In the genomic region with DNA sequence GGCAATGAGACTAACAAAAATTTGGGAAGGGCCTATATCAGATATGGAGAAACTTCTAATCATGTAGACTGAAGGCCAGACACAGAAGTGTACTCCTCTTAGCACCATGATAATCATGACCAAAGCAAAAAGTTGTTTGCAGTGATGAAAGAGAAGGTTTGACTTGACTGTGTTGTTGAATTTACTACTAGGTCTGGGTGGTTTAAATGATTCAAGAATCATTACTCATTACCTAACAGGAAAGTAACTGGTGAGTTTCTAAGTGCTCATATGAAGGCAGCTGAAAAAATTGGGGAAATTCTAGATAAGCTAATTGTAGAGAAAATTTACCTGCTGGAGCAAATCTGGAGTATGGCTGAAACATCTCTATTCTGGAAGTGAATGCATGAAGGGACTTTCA, we compare ENCODE assay signal across 19 cellular contexts.
"Had no signal": no experiment of that assay in that cellular context is flagged by ENCODE, and none has a peak within 500 bp of the region (broad histone marks: within the 10 kb centered on the region; RNA-seq: fewer than 3 reads in every experiment).

No MANE protein-coding gene starts in this region.

- H3K4me1 ChIP-seq: esophagus squamous epithelium, left ventricle myocardium inferior, right lobe of liver, tibial nerve, uterus had no signal

- FAIRE-seq: colon, kidney had no signal

- H3K9me3 ChIP-seq: esophagus squamous epithelium, left ventricle myocardium inferior, ovary, right lobe of liver, tibial nerve, uterus had no signal

- H3K36me3 ChIP-seq: esophagus squamous epithelium, left ventricle myocardium inferior, ovary, right lobe of liver, tibial nerve, uterus had no signal

- H3K27me3 ChIP-seq: esophagus squamous epithelium, ovary, right lobe of liver, tibial nerve, uterus had no signal

- H3K4me2 ChIP-seq: smooth muscle cell had no signal

- ATAC-seq: right lobe of liver had no signal

- H3K4me3 ChIP-seq: esophagus squamous epithelium, left ventricle myocardium inferior, ovary, right lobe of liver, smooth muscle cell, tibial nerve, uterus had no signal

- H3K27ac ChIP-seq: esophagus squamous epithelium, left ventricle myocardium inferior, ovary, right lobe of liver, tibial nerve, uterus had no signal

- DNase-seq: activated CD4-positive, alpha-beta memory T cell treated with anti-CD3 and anti-CD28 coated beads, Interleukin-2, amount 10 ng/mL, durations not matched to agents 7 days and 5 days; activated CD4-positive, alpha-beta T cell treated with anti-CD3 and anti-CD28 coated beads for 4 hours; activated naive CD4-positive, alpha-beta T cell treated with anti-CD3 and anti-CD28 coated beads, Interleukin-2, amount 10 ng/mL, durations not matched to agents 7 days and 5 days; activated T-cell treated with anti-CD3 and anti-CD28 coated beads, Interleukin-2, amount 50 U/mL, for 24 hours; caudate nucleus; esophagus squamous epithelium; hypothalamus; kidney; left ventricle myocardium inferior; ovary; right lobe of liver; stimulated activated CD4-positive, alpha-beta T cell treated with anti-CD3 and anti-CD28 coated beads, Interleukin-4, amount 100 ng/mL, for 4 hours; stimulated activated CD8-positive, alpha-beta memory T cell treated with anti-CD3 and anti-CD28 coated beads, Interleukin-4, amount 100 ng/mL, for 48 hours; stimulated activated naive CD4-positive, alpha-beta T cell treated with Interleukin-2 at 50 U/mL for 16 hours; substantia nigra; uterus had no signal
